In the genomic region with DNA sequence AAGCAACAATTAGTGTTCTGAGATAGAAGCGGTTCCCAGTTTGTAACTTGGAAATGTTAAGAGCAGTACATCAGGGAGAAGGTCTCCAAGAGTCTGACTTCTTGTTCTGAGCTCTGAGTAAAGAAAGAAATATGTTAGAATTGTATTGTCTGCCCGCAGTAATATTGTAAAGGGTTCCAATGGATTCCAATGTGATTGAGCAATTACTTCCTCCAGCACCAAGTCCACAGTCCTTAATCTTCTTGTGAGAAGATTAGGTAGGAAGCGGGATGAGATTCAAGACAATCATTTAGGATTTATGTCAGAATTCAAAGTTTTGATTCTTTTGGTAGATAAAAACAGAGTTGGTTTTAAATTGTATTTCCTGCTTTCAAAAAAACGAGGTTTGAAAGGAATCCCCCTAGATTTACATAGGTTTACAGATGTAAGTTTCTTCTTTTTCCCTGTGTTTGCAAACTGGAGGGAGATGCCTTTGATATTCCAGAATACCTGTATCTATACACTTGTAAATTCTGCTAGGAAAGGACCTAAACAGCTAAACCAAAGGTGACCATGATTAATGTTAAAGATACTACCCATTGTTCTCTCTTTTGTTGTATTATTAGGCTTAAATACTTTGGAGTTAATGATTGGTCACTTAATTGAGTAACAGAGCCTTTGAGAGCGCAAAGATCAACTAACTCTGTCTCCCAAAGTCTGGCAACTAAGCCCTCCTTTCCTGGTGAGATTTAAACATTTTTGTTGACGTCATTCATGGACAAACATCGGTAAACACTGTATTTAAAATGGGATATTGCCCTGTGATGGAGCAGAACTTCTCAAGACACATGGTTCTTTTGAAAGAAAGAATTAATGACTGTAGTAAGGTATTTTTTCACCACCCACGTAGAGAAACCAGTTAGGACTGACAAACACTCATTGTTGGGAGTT, we compare ENCODE assay signal across 8 cellular contexts. TPM values are rescaled to one million over a fixed set of nuclear protein-coding genes. Genes with fewer than 3 reads are reported as not detected.
DNase-seq lines count a peak whose midpoint lies in the region; ATAC-seq and TF ChIP-seq lines count a peak whose summit lies in the region.

No MANE protein-coding gene starts in this region.

- H3K4me1 Mint-ChIP-seq in progenitor cell of endocrine pancreas (ENCODE audit: low read depth) = peaks cover 30% of the 10 kb centered on the region

- H3K4me1 ChIP-seq in RWPE2 (ENCODE audit: insufficient read depth, poor library complexity, severe bottlenecking) (peaks cover 11% of the 10 kb centered on the region), Karpas-422 (ENCODE audit: low read length) (peaks cover 5% of the 10 kb centered on the region; the same call in 1 of the 2 replicates)

- peaks cover 14% of the 10 kb centered on the region for H3K36me3 Mint-ChIP-seq in progenitor cell of endocrine pancreas (ENCODE audit: insufficient read depth)

- no peak overlapping the region for H3K9ac ChIP-seq in Karpas-422 (ENCODE audit: low read length)

- no peaks in the 10 kb centered on the region for H3K9me3 Mint-ChIP-seq in progenitor cell of endocrine pancreas (ENCODE audit: low read depth)

- DNase-seq in EH (ENCODE audit: low read depth) (peak; percentile 91), RWPE2 (ENCODE audit: low spot score) (no peak), fibroblast of mammary gland (ENCODE audit: low read depth) (peak; percentile 90), progenitor cell of endocrine pancreas (ENCODE audit: low spot score, unreplicated experiment) (no peak), GM13977 (ENCODE audit: low spot score) (no peak), Karpas-422 (no peak), NCI-H1417 treated with DMSO at 0.1 percent for 48 hours (lab: John Stamatoyannopoulos, UW) (no peak), DMS153 (lab: John Stamatoyannopoulos, UW) (no peak)

- peak overlapping the region; percentile 53 for H3K27ac ChIP-seq in RWPE2 (ENCODE audit: poor library complexity, severe bottlenecking)
- H3K27ac ChIP-seq in Karpas-422 (ENCODE audit: low read length) = no peak overlapping the region

- TF ChIP-seq CTCF in RWPE2 (IDR thresholded peaks at IDR 0.05; ENCODE audit: poor library complexity, severe bottlenecking) (no peak), fibroblast of mammary gland (conservative IDR thresholded peaks at IDR 0.05; ENCODE audit: control insufficient read depth, insufficient read depth, low read depth, low read length) (no peak), progenitor cell of endocrine pancreas (IDR thresholded peaks at IDR 0.05; ENCODE audit: unreplicated experiment) (no peak), GM13977 (IDR thresholded peaks at IDR 0.05; ENCODE audit: extremely low read depth, insufficient read depth, missing control alignments) (no peak)

- H3K9me2 ChIP-seq in Karpas-422 (replicated peaks; ENCODE audit: insufficient read depth, low read length) = no peaks in the 10 kb centered on the region

- peak overlapping the region; percentile 84 for H3K27ac Mint-ChIP-seq in progenitor cell of endocrine pancreas

- no peaks in the 10 kb centered on the region for H4K20me1 ChIP-seq in Karpas-422 (ENCODE audit: insufficient read depth, low read depth, low read length)

- H3K4me3 ChIP-seq in RWPE2 (ENCODE audit: severe bottlenecking) (no peak overlapping the region), fibroblast of mammary gland (ENCODE audit: control insufficient read depth, low read depth, low read length) (peak overlapping the region; percentile 81), Karpas-422 (ENCODE audit: low read length) (no peak overlapping the region)

- peaks cover 31% of the 10 kb centered on the region for H3K27me3 ChIP-seq in RWPE2 (ENCODE audit: insufficient read depth, poor library complexity, severe bottlenecking)
- H3K27me3 ChIP-seq in Karpas-422 (ENCODE audit: low read length) = peaks cover 3% of the 10 kb centered on the region; the same call in 1 of the 2 replicates

- H3K27me3 Mint-ChIP-seq in progenitor cell of endocrine pancreas = no peaks in the 10 kb centered on the region

- in situ Hi-C loops in GM13977 (cut with MboI; ENCODE audit: low pct_unique_long_range_greater_than_20kb, low sequenced_read_pairs, unreplicated experiment) = no loop called here

- no peaks in the 10 kb centered on the region for H3K36me3 ChIP-seq in RWPE2 (ENCODE audit: low read depth)
- no peaks in the 10 kb centered on the region for H3K36me3 ChIP-seq in Karpas-422 (ENCODE audit: insufficient read depth, low read length)

- H3K4me3 Mint-ChIP-seq in progenitor cell of endocrine pancreas (ENCODE audit: low read depth) = peak overlapping the region; percentile 93

- no peak overlapping the region for H2AFZ ChIP-seq in Karpas-422 (ENCODE audit: low read length)

- H3K79me2 ChIP-seq in Karpas-422 (ENCODE audit: low read length) = no peaks in the 10 kb centered on the region

- H3K4me2 ChIP-seq in Karpas-422 (ENCODE audit: low read depth, low read length, poor library complexity, severe bottlenecking) = no peak overlapping the region

- no peaks in the 10 kb centered on the region for H3K9me3 ChIP-seq in RWPE2 (ENCODE audit: severe bottlenecking)
- no peaks in the 10 kb centered on the region for H3K9me3 ChIP-seq in Karpas-422 (ENCODE audit: low read length)

- peak; percentile 47 for ATAC-seq in RWPE2 (ENCODE audit: low read depth)

RNA-seq across cellular contexts. Expression of a gene that starts 4.3 kb away (rescaled TPM):
- total RNA-seq in progenitor cell of endocrine pancreas = 673 and 675 TPM in 2 replicates
- not detected in 2 replicates for total RNA-seq in Karpas-422 (2014; rRNA removed; shearing (Covaris generic); ENCODE audit: low replicate concordance)

Comparison
In these comparisons a context has a peak if more than half of its experiments do, and no peak if none do; other contexts are left out.
1. DNase-seq: peak in EH (single experiment) and fibroblast of mammary gland (single experiment); none in RWPE2 (single experiment), progenitor cell of endocrine pancreas (single experiment), GM13977 (single experiment), Karpas-422 (single experiment), NCI-H1417 treated with DMSO at 0.1 percent for 48 hours (single experiment) and DMS153 (single experiment).
2. RNA of a gene that starts 4.3 kb away (total RNA-seq): 673 to 675 TPM in progenitor cell of endocrine pancreas; not detected in Karpas-422; every median in the first group is over 100 times any median in the second.